Comparison of ENCODE assay signal across 1 cellular context in the genomic region with DNA sequence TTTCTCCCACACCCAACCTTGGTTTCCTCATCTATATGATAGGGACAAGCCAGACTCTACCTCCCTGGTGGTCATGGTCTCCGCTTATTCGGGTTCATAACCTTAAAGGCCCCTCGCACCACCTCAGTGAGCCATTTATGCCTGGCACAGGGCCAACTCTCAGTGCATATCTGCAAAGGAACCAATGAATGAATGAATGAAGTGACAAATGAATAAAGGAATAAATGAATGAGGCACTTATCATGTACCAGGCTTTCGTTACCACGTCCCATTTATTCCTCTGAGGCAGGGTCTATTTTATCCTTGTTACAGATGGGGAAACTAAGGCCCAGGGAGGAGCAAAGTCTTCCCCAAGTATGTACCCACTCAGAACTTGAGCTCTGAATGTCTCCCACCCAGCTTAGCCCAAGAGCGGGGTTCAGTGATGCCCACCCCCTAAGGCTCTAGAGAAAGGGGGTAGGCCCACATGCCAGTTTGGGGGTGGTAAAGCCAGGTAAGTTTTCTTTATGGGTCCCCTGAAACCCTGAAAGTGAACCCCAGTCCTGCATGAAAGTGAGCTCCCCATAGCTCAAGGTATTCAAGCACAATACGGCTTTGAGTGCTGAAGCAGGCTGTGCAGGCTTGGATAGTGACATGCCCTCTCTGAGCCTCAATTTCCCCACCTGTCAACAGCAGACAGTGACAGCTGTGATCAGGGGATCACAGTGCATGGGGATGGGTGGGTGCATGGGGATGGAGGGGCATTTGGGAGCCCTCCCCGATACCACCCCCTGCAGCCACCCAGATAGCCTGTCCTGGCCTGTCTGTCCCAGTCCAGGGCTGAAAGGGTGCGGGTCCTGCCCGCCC.
TF ChIP-seq lines count a peak whose summit lies in the region.

No MANE protein-coding gene starts in this region.

TF ChIP-seq in GM12878, 131 proteins besides CTCF, POLR2A, EP300 and RAD21:
- TF ChIP-seq NBN (IDR thresholded peaks at IDR 0.05) (no peak), MYC (IDR thresholded peaks at IDR 0.05; ENCODE audit: insufficient read depth, insufficient read length, insufficient replicate concordance, low read length, severe bottlenecking) (no peak), ZNF24 (IDR thresholded peaks at IDR 0.05) (peak; percentile 55; the same call in 1 of the 2 replicates)
TF ChIP-seq in GM12878: peak in this region for 1.
